Comparison of ENCODE assay signal across 17 cellular contexts in genomic region chr15:56199038-56199437, GRCh38. TPM values are rescaled to one million over a fixed set of nuclear protein-coding genes. Genes with fewer than 3 reads are reported as not detected.
DNase-seq lines count a peak whose midpoint lies in the region; ATAC-seq, FAIRE-seq and TF ChIP-seq lines count a peak whose summit lies in the region.
"Had no signal": no experiment of that assay in that cellular context is flagged by ENCODE, and none has a peak within 500 bp of the region (broad histone marks: within the 10 kb centered on the region; RNA-seq: fewer than 3 reads in every experiment).

No MANE protein-coding gene starts in this region.

- H3K4me3 ChIP-seq in bronchial epithelial cell (ENCODE audit: low read depth, low read length) (no peak overlapping the region), vagina (no peak overlapping the region)
- H3K4me3 ChIP-seq: pancreas had no signal

- H3K27me3 ChIP-seq in bronchial epithelial cell (ENCODE audit: control insufficient read depth, insufficient read depth, low read length) (no peaks in the 10 kb centered on the region), vagina (no peaks in the 10 kb centered on the region)
- H3K27me3 ChIP-seq: pancreas had no signal

- ATAC-seq in GM18520 (IDR thresholded peaks at IDR 0.05; ENCODE audit: unreplicated experiment) (peak; percentile 73), GM19452 (IDR thresholded peaks at IDR 0.05; ENCODE audit: unreplicated experiment) (peak; percentile 61), HG02884 (IDR thresholded peaks at IDR 0.05; ENCODE audit: unreplicated experiment) (peak; percentile 83)
- ATAC-seq: naive thymus-derived CD4-positive, alpha-beta T cell; pancreas; Right ventricle myocardium inferior had no signal

- TF ChIP-seq POLR2A in vagina (IDR thresholded peaks at IDR 0.05), result no peak

- H3K27ac ChIP-seq in vagina, result no peak overlapping the region
- H3K27ac ChIP-seq: pancreas had no signal

- H3K36me3 ChIP-seq in bronchial epithelial cell (ENCODE audit: control insufficient read depth, insufficient read depth, low read length) (peaks cover 2% of the 10 kb centered on the region), vagina (no peaks in the 10 kb centered on the region)
- H3K36me3 ChIP-seq: pancreas had no signal

- H3K9me3 ChIP-seq in vagina, result no peaks in the 10 kb centered on the region
- H3K9me3 ChIP-seq: pancreas had no signal

- FAIRE-seq in bronchial epithelial cell (lab: Jason Lieb, UNC), result no peak
- FAIRE-seq: pancreas had no signal

- intact Hi-C loops in vagina (cut with DNase I), result no loop called here

- peak; percentile 41 for DNase-seq in bronchial epithelial cell (ENCODE audit: low read depth)
- DNase-seq in vagina (ENCODE audit: extremely low spot score in 2 of 2), result no peak
- no peak for DNase-seq in HuH-7 (ENCODE audit: low spot score)
- DNase-seq in activated naive CD4-positive, alpha-beta T cell treated with anti-CD3 and anti-CD28 coated beads, Interleukin-2, amount 50 U/mL, for 16 hours, result no peak
- DNase-seq: activated T-cell treated with anti-CD3 and anti-CD28 coated beads, Interleukin-2, amount 50 U/mL, for 48 hours; AML-193; caudate nucleus; EL; mammary epithelial cell; naive thymus-derived CD4-positive, alpha-beta T cell; NCI-H1930; pancreas; substantia nigra had no signal

- TF ChIP-seq CTCF in bronchial epithelial cell (IDR thresholded peaks at IDR 0.05; ENCODE audit: insufficient read depth, low read length, severe bottlenecking), result no peak
- no peak for TF ChIP-seq CTCF in vagina (IDR thresholded peaks at IDR 0.05)

- H3K4me1 ChIP-seq in vagina, result peaks cover 7% of the 10 kb centered on the region

RNA-seq across cellular contexts. Expression of gene RFX7, which starts 44.6 kb away (rescaled TPM):
- 3.1 and 3.2 TPM in 2 replicates for total RNA-seq in bronchial epithelial cell
- 15.5 TPM for total RNA-seq in vagina
